Comparison of ENCODE assay signal across 20 cellular contexts in genomic region chr5:600551-601541, GRCh38. TPM values are rescaled to one million over a fixed set of nuclear protein-coding genes. Genes with fewer than 3 reads are reported as not detected.
DNase-seq lines count a peak whose midpoint lies in the region; ATAC-seq and TF ChIP-seq lines count a peak whose summit lies in the region.
"Had no signal": no experiment of that assay in that cellular context is flagged by ENCODE, and none has a peak within 500 bp of the region (broad histone marks: within the 10 kb centered on the region; RNA-seq: fewer than 3 reads in every experiment).

No MANE protein-coding gene starts in this region.

- H3K9ac ChIP-seq in PC-3 (ENCODE audit: low read length) (no peak overlapping the region), mesenchymal stem cell (ENCODE audit: low read length) (no peak overlapping the region)

- H2BK15ac ChIP-seq in mesenchymal stem cell (ENCODE audit: low read depth, poor library complexity, severe bottlenecking), result no peak overlapping the region

- peak; percentile 60 for DNase-seq in COR-L47 (lab: John Stamatoyannopoulos, UW)
- peak; percentile 72 for DNase-seq in HT-29 (ENCODE audit: low spot score)
- peak; percentile 5 for DNase-seq in PC-3
- no peak for DNase-seq in mesenchymal stem cell
- DNase-seq in NCI-H1694 (lab: John Stamatoyannopoulos, UW), result no peak
- DNase-seq in NCI-H2196 (lab: John Stamatoyannopoulos, UW; ENCODE audit: unreplicated experiment), result no peak
- DNase-seq in AG08396 (ENCODE audit: low spot score), result no peak
- no peak for DNase-seq in MCF 10A (ENCODE audit: unreplicated experiment)
- DNase-seq: activated CD8-positive, alpha-beta T cell treated with anti-CD3 and anti-CD28 coated beads for 36 hours; GDM1; HFFc6; kidney glomerular epithelial cell; MG63; nucleus accumbens; SHP77; thyroid gland had no signal

- H3K36me3 ChIP-seq in PC-3 (ENCODE audit: low read depth, low read length) (no peaks in the 10 kb centered on the region), mesenchymal stem cell (ENCODE audit: control insufficient read depth in 1 of 2, insufficient read depth in 2 of 2, low read depth in 1 of 2, low read length in 2 of 2) (no peaks in the 10 kb centered on the region)
- H3K36me3 ChIP-seq: cardiac muscle cell, MG63, thyroid gland had no signal

- H3K18ac ChIP-seq in mesenchymal stem cell (ENCODE audit: low read depth in 1 of 2, low read length in 2 of 2), result no peak overlapping the region

- no peak overlapping the region for H3K4me3 Mint-ChIP-seq in MCF 10A (ENCODE audit: unreplicated experiment)
- H3K4me3 Mint-ChIP-seq: activated CD8-positive, alpha-beta T cell treated with anti-CD3 and anti-CD28 coated beads for 36 hours; activated T-helper 1 cell treated with anti-CD3 and anti-CD28 coated beads, Interleukin-12 subunit alpha, Interleukin-12 subunit beta, Interleukin-2, Interleukin-4 antibody, amounts not matched to agents 30 ng/mL and 10 ng/mL and 1 ng/mL, durations not matched to agents 14 hours and 24 hours and 36 hours; HFFc6 had no signal

- no peak overlapping the region for H3K23ac ChIP-seq in mesenchymal stem cell (ENCODE audit: low read length in 2 of 2)

- no peaks in the 10 kb centered on the region for H3K9me3 Mint-ChIP-seq in MCF 10A (ENCODE audit: unreplicated experiment)
- H3K9me3 Mint-ChIP-seq: activated CD8-positive, alpha-beta T cell treated with anti-CD3 and anti-CD28 coated beads for 36 hours; activated T-helper 1 cell treated with anti-CD3 and anti-CD28 coated beads, Interleukin-12 subunit alpha, Interleukin-12 subunit beta, Interleukin-2, Interleukin-4 antibody, amounts not matched to agents 30 ng/mL and 10 ng/mL and 1 ng/mL, durations not matched to agents 14 hours and 24 hours and 36 hours; HFFc6 had no signal

- H4K20me1 ChIP-seq in PC-3 (ENCODE audit: low read length), result no peaks in the 10 kb centered on the region

- H2AFZ ChIP-seq in PC-3 (ENCODE audit: low read length), result no peak overlapping the region
- H2AFZ ChIP-seq in mesenchymal stem cell (ENCODE audit: low read depth, low read length), result no peak overlapping the region
- H2AFZ ChIP-seq: hepatocyte had no signal

- H3K9me3 ChIP-seq in PC-3 (ENCODE audit: low read length) (no peaks in the 10 kb centered on the region), mesenchymal stem cell (ENCODE audit: control insufficient read depth, low read length) (peaks cover 2% of the 10 kb centered on the region)
- H3K9me3 ChIP-seq: MG63, thyroid gland had no signal

- H4K8ac ChIP-seq in mesenchymal stem cell (ENCODE audit: low read length), result no peak overlapping the region

- H3K9me2 ChIP-seq in PC-3 (replicated peaks; ENCODE audit: low read length), result no peaks in the 10 kb centered on the region

- no peaks in the 10 kb centered on the region for H3K4me1 ChIP-seq in PC-3 (ENCODE audit: insufficient read depth, low read length)
- peaks cover 2% of the 10 kb centered on the region for H3K4me1 ChIP-seq in mesenchymal stem cell (ENCODE audit: control insufficient read depth, insufficient read depth, low read depth, low read length)
- H3K4me1 ChIP-seq: thyroid gland had no signal

- H3K27ac ChIP-seq in PC-3 (ENCODE audit: low read length), result no peak overlapping the region
- no peak overlapping the region for H3K27ac ChIP-seq in mesenchymal stem cell (ENCODE audit: low read length, poor library complexity, severe bottlenecking)
- H3K27ac ChIP-seq: cardiac muscle cell, hepatocyte, thyroid gland had no signal

- H2AK5ac ChIP-seq in mesenchymal stem cell (ENCODE audit: low read length, severe bottlenecking), result no peak overlapping the region

- H3K79me2 ChIP-seq in PC-3 (ENCODE audit: low read length), result no peaks in the 10 kb centered on the region
- H3K79me2 ChIP-seq: hepatocyte had no signal

- WGBS in mesenchymal stem cell, result 89% methylated on average over 33 of the region's 37 CpGs

- intact Hi-C loops in PC-3 (cut with micrococcal nuclease) (no loop called here), MCF 10A (cut with micrococcal nuclease) (no loop called here)

- no peak overlapping the region for H2BK5ac ChIP-seq in mesenchymal stem cell (ENCODE audit: low read depth, low read length, poor library complexity, severe bottlenecking)

- H4K91ac ChIP-seq in mesenchymal stem cell (ENCODE audit: low read length), result peak overlapping the region; percentile 20

- no peaks in the 10 kb centered on the region for H3K79me1 ChIP-seq in mesenchymal stem cell (replicated peaks; ENCODE audit: low read length, poor library complexity, severe bottlenecking)

- H2BK120ac ChIP-seq in mesenchymal stem cell (ENCODE audit: low read depth, low read length), result no peak overlapping the region

- H3K36me3 Mint-ChIP-seq in MCF 10A (ENCODE audit: insufficient read depth, unreplicated experiment), result no peaks in the 10 kb centered on the region

- H3K27me3 Mint-ChIP-seq in MCF 10A (ENCODE audit: insufficient read depth, unreplicated experiment), result peaks cover 50% of the 10 kb centered on the region

- POLR2A ChIA-PET in PC-3 (lab: Charles Lee; ENCODE audit: unreplicated experiment) (no interaction called here), MCF 10A (lab: Yijun Ruan, JAX) (no interaction called here)

- BruUV-seq in PC-3 (replicated peaks; lab: Mats Ljungman, UMichigan), result no TSS peak
- BruUV-seq in MCF 10A (replicated peaks; lab: Mats Ljungman, UMichigan), result no TSS peak

- no peak overlapping the region for H3K4me3 ChIP-seq in PC-3 (ENCODE audit: low read length)
- no peak overlapping the region for H3K4me3 ChIP-seq in mesenchymal stem cell (ENCODE audit: insufficient read depth in 1 of 2, low read depth in 1 of 2, low read length in 2 of 2)
- H3K4me3 ChIP-seq: cardiac muscle cell, GM12878, hepatocyte, MG63, thyroid gland had no signal

- H3K4ac ChIP-seq in mesenchymal stem cell (ENCODE audit: low read depth in 1 of 2, low read length in 2 of 2), result no peak overlapping the region

- H3K27me3 ChIP-seq in PC-3 (ENCODE audit: low read length) (peaks cover 36% of the 10 kb centered on the region), mesenchymal stem cell (ENCODE audit: control insufficient read depth in 1 of 2, insufficient read depth in 1 of 2, low read length in 2 of 2) (peaks cover 20 to 73% of the 10 kb centered on the region in 2 experiments)
- H3K27me3 ChIP-seq: thyroid gland had no signal

- no peak overlapping the region for H3K27ac Mint-ChIP-seq in MCF 10A (ENCODE audit: low read depth, unreplicated experiment)
- H3K27ac Mint-ChIP-seq: activated CD8-positive, alpha-beta T cell treated with anti-CD3 and anti-CD28 coated beads for 36 hours; activated T-helper 1 cell treated with anti-CD3 and anti-CD28 coated beads, Interleukin-12 subunit alpha, Interleukin-12 subunit beta, Interleukin-2, Interleukin-4 antibody, amounts not matched to agents 30 ng/mL and 10 ng/mL and 1 ng/mL, durations not matched to agents 14 hours and 24 hours and 36 hours; HFFc6 had no signal

- no peak overlapping the region for H2BK12ac ChIP-seq in mesenchymal stem cell (ENCODE audit: low read length in 2 of 2)

- no peaks in the 10 kb centered on the region for H3F3A ChIP-seq in PC-3 (ENCODE audit: low read length, unreplicated experiment)

- no peak for TF ChIP-seq CTCF in PC-3 (conservative IDR thresholded peaks at IDR 0.05; ENCODE audit: low read depth, low read length)
- TF ChIP-seq CTCF in MCF 10A (IDR thresholded peaks at IDR 0.05; ENCODE audit: unreplicated experiment), result no peak

- peak; percentile 35; the same call in 1 of the 2 replicates for ATAC-seq in PC-3
- ATAC-seq: activated CD8-positive, alpha-beta T cell treated with anti-CD3 and anti-CD28 coated beads for 36 hours; GM12878 had no signal

- CTCF ChIA-PET in PC-3 (lab: Charles Lee) (no interaction called here), MCF 10A (lab: Yijun Ruan, JAX) (interaction anchor here (0.7 kb wide), 1 partner anchor 12 kb away, joined by 7 read pairs; no protein-coding TSS in a partner anchor)

- no peaks in the 10 kb centered on the region for H3K4me1 Mint-ChIP-seq in MCF 10A (ENCODE audit: insufficient read depth, unreplicated experiment)

- H3K14ac ChIP-seq in mesenchymal stem cell (ENCODE audit: low read length in 2 of 2), result no peak overlapping the region

- no peak overlapping the region for H3K4me2 ChIP-seq in PC-3 (ENCODE audit: low read length)
- no peak overlapping the region for H3K4me2 ChIP-seq in mesenchymal stem cell (ENCODE audit: low read length, poor library complexity, severe bottlenecking)
- H3K4me2 ChIP-seq: hepatocyte had no signal

RNA-seq across cellular contexts. Expression of gene CEP72, which starts 11.3 kb away (rescaled TPM):
- total RNA-seq in HT-29 (2014; rRNA removed; shearing (Covaris generic)), result 31.5 and 42.4 TPM in 2 replicates
- total RNA-seq in PC-3 (2014; rRNA removed) (17.3 and 23.6 TPM in 2 replicates), MCF 10A (2022) (16.4 and 16.7 TPM in 2 replicates)
- 0.48 TPM for polyA plus RNA-seq in mesenchymal stem cell (2013, experiment 1 of 2)
- polyA plus RNA-seq in mesenchymal stem cell (2013, experiment 2 of 2), result 0.42 TPM

Comparison
In these comparisons a context has a peak if more than half of its experiments do, and no peak if none do; other contexts are left out.
1. DNase-seq: peak in COR-L47 (single experiment), HT-29 (single experiment) and PC-3 (single experiment); none in mesenchymal stem cell (single experiment), NCI-H1694 (single experiment), NCI-H2196 (single experiment), AG08396 (single experiment) and MCF 10A (single experiment).